In the genomic region with DNA sequence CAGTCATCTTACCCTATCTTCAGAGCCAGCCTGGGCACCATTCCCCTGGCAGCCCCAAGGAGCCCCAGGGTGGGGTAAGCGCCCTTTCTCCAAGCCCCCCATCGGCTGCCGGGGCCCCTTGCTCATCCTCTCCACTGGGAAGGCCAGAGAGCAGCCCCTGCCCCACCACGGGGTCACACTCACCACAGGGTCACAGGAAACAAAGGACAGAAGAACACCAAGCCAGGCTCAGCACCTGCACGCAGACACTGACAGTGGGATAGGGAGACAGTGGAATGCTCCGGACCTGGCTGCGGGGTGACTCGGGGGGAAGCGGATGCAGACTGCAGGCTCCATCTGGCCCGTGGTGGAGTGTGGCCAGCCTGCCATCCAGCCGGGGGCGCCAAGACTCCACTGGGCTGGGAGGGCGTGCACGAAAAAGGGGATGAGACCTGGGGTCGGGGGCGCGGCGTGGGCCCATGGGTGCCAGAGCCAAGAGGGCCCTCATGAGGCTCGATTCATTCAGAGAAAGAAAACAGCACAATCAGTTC, we compare ENCODE assay signal across 15 cellular contexts. TPM values are rescaled to one million over a fixed set of nuclear protein-coding genes. Genes with fewer than 3 reads are reported as not detected.
DNase-seq lines count a peak whose midpoint lies in the region; ATAC-seq, FAIRE-seq and TF ChIP-seq lines count a peak whose summit lies in the region.
"Had no signal": no experiment of that assay in that cellular context is flagged by ENCODE, and none has a peak within 500 bp of the region (broad histone marks: within the 10 kb centered on the region; RNA-seq: fewer than 3 reads in every experiment).

No MANE protein-coding gene starts in this region.

- H3K36me3 ChIP-seq in OCI-LY7 (ENCODE audit: insufficient read depth, low read length) = no peaks in the 10 kb centered on the region
- H3K36me3 ChIP-seq: ovary had no signal

- TF ChIP-seq CTCF in OCI-LY7 (conservative IDR thresholded peaks at IDR 0.05; ENCODE audit: low read length) = 0 out of 2 replicates have a peak, but pooled peaks have one; percentile 25
- peak; percentile 20 for TF ChIP-seq CTCF in foreskin keratinocyte (conservative IDR thresholded peaks at IDR 0.05)

- no peak for ATAC-seq in foreskin keratinocyte
- ATAC-seq: GM12878 had no signal

- POLR2A ChIA-PET in OCI-LY7 (lab: Charles Lee) = no interaction called here

- DNase-seq in activated CD8-positive, alpha-beta memory T cell treated with anti-CD3 and anti-CD28 coated beads, Interleukin-2, amount 50 U/mL, for 4 hours = peak; percentile 19
- no peak for DNase-seq in activated CD8-positive, alpha-beta memory T cell treated with anti-CD3 and anti-CD28 coated beads for 24 hours
- DNase-seq in OCI-LY7 (ENCODE audit: low spot score) (no peak), foreskin keratinocyte (no peak), posterior vena cava (ENCODE audit: low spot score) (peak; percentile 75), GM12891 (ENCODE audit: insufficient read length, low spot score) (no peak), AML-193 (lab: John Stamatoyannopoulos, UW) (no peak), UCSD-AML1 (lab: John Stamatoyannopoulos, UW; ENCODE audit: unreplicated experiment) (no peak)
- DNase-seq: DMS79 treated with DMSO at 0.1 percent for 48 hours, NCI-H2029 treated with DMSO at 0.1 percent for 48 hours, NCI-H69 had no signal

- no peak overlapping the region for H3K27ac ChIP-seq in OCI-LY7 (ENCODE audit: low read depth, low read length, poor library complexity, severe bottlenecking)
- H3K27ac ChIP-seq in foreskin keratinocyte = no peak overlapping the region
- H3K27ac ChIP-seq: ovary had no signal

- H4K20me1 ChIP-seq in OCI-LY7 (ENCODE audit: insufficient read depth, low read length) = no peaks in the 10 kb centered on the region; the same call in 1 of the 2 replicates

- H3K9me2 ChIP-seq in OCI-LY7 (ENCODE audit: insufficient read depth, low read length) = no peaks in the 10 kb centered on the region

- no peak overlapping the region for H3K4me3 ChIP-seq in OCI-LY7 (ENCODE audit: low read depth, low read length, poor library complexity, severe bottlenecking)
- H3K4me3 ChIP-seq: GM12878, ovary had no signal

- no peak overlapping the region for H3K4me2 ChIP-seq in OCI-LY7 (ENCODE audit: low read length)

- no peak for TF ChIP-seq POLR2A in GM12891 (IDR thresholded peaks at IDR 0.05; ENCODE audit: low read depth, low read length)

- no peak for FAIRE-seq in GM12891 (lab: Jason Lieb, UNC)
- FAIRE-seq: bronchial epithelial cell, GM12878 had no signal

- no peaks in the 10 kb centered on the region for H3K27me3 ChIP-seq in foreskin keratinocyte
- H3K27me3 ChIP-seq: heart left ventricle, ovary had no signal

- no peaks in the 10 kb centered on the region for H3K79me2 ChIP-seq in OCI-LY7 (ENCODE audit: insufficient read depth, low read depth, low read length)

- no peak overlapping the region for H2AFZ ChIP-seq in OCI-LY7 (ENCODE audit: low read length)

- peaks cover 19% of the 10 kb centered on the region for H3K4me1 ChIP-seq in OCI-LY7 (ENCODE audit: insufficient read depth, low read length, poor library complexity, severe bottlenecking)
- no peaks in the 10 kb centered on the region for H3K4me1 ChIP-seq in foreskin keratinocyte

- CTCF ChIA-PET in OCI-LY7 (lab: Charles Lee; ENCODE audit: unreplicated experiment) = no interaction called here

- intact Hi-C loops in OCI-LY7 (cut with micrococcal nuclease; ENCODE audit: unreplicated experiment) = loop anchor here (5.0 kb wide), 1 partner anchor 237 kb away; no protein-coding TSS in a partner anchor
- intact Hi-C loops in posterior vena cava (cut with DNase I) = loop anchor here in 1 of 2 donors (1.0 kb wide), 1 partner anchor 30 kb away; no protein-coding TSS in a partner anchor

- no peaks in the 10 kb centered on the region for H3K9me3 ChIP-seq in OCI-LY7 (ENCODE audit: low read length)
- H3K9me3 ChIP-seq: heart left ventricle, ovary had no signal

- no TSS peak for BruUV-seq in OCI-LY7 (replicated peaks; lab: Mats Ljungman, UMichigan)

TF ChIP-seq in GM12891, 5 proteins besides CTCF, POLR2A, EP300 and RAD21:
- no peak for TF ChIP-seq PAX5 (IDR thresholded peaks at IDR 0.05; ENCODE audit: insufficient read depth, low read length, severe bottlenecking)
- TF ChIP-seq SPI1 (IDR thresholded peaks at IDR 0.05; ENCODE audit: low read depth, low read length) = no peak
- no peak for TF ChIP-seq POU2F2 (IDR thresholded peaks at IDR 0.05; ENCODE audit: low read depth, low read length)
- no peak for TF ChIP-seq POLR2AphosphoS5 (IDR thresholded peaks at IDR 0.05; ENCODE audit: low read depth, low read length)
- no peak for TF ChIP-seq TAF1 (IDR thresholded peaks at IDR 0.05; ENCODE audit: low read depth, low read length)

RNA-seq across cellular contexts. Expression of gene HDAC4, which starts 21.1 kb away (rescaled TPM):
- 7.7 and 10.2 TPM in 2 replicates for total RNA-seq in OCI-LY7 (2014; rRNA removed; shearing (Covaris generic))
- total RNA-seq in OCI-LY7 (2022) = 16.3 and 20.6 TPM in 2 replicates
- total RNA-seq in foreskin keratinocyte = 6.9 and 7.5 TPM in 2 replicates
- polyA plus RNA-seq in foreskin keratinocyte = 1.0 TPM in 2 replicates
- total RNA-seq in posterior vena cava = 10 to 100 TPM; 47.6 to 66.9 TPM
- 4.0 TPM for polyA plus RNA-seq in GM12891 (2012; ENCODE audit: low read depth, missing spikeins)

Comparison
In these comparisons a context has a peak if more than half of its experiments do, and no peak if none do; other contexts are left out.
1. DNase-seq: peak in activated CD8-positive, alpha-beta memory T cell treated with anti-CD3 and anti-CD28 coated beads, Interleukin-2, amount 50 U/mL, for 4 hours (single experiment) and posterior vena cava (single experiment); none in activated CD8-positive, alpha-beta memory T cell treated with anti-CD3 and anti-CD28 coated beads for 24 hours (single experiment), OCI-LY7 (single experiment), foreskin keratinocyte (0 of 2), GM12891 (single experiment), AML-193 (0 of 2) and UCSD-AML1 (single experiment).